Comparison of ENCODE assay signal across 8 cellular contexts in the genomic region with DNA sequence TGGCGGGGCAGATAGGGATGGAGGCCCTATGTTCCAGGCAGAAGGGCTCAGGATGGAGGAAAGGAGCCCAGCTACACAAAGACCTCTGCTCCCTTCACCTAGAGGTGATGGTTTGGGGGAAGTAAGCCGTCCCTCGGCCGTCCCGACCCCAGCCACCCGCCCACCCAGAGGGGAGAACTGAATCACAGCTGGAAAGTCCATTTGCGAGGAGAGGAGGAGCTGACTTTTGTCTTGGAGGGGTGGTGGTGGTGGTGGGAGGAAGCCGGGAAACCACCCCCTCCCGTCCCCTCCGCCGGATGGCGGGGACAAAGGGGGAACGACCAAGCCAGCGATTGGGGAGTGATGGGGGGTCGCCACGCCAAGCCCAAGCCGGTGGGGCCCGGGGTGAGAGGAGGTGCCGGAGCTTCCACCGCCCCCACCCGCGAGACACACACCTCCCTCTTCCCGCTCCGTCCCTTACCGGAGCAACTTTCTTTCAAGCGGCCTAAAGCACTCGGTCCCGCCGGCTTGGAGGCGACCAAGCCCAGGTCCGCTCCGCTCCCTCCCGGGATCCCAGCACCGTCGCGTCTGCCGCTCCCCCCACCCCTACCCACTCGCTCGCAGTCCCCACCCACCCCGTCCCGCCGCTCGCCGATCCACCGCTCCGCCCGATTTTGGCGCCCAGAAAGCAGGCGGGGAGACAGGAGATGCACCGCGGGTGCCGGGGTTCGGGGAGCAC. TPM values are rescaled to one million over a fixed set of nuclear protein-coding genes. Genes with fewer than 3 reads are reported as not detected.
DNase-seq lines count a peak whose midpoint lies in the region; ATAC-seq and TF ChIP-seq lines count a peak whose summit lies in the region.

No MANE protein-coding gene starts in this region.

- no peak for TF ChIP-seq CTCF in esophagus muscularis mucosa (IDR thresholded peaks at IDR 0.05)
- no peak for TF ChIP-seq CTCF in suprapubic skin (IDR thresholded peaks at IDR 0.05)

- no peaks in the 10 kb centered on the region for H3K9me3 ChIP-seq in esophagus muscularis mucosa
- no peaks in the 10 kb centered on the region for H3K9me3 ChIP-seq in neuron (ENCODE audit: low read length)
- H3K9me3 ChIP-seq in suprapubic skin: no peaks in the 10 kb centered on the region

- peaks cover 76 to 91% (median 89%) of the 10 kb centered on the region in 4 donors for H3K4me1 ChIP-seq in esophagus muscularis mucosa
- H3K4me1 ChIP-seq in neuron (ENCODE audit: insufficient read depth, low read length): peaks cover 41% of the 10 kb centered on the region
- peaks cover 88% of the 10 kb centered on the region for H3K4me1 ChIP-seq in suprapubic skin

- 1% methylated on average over 14 of the region's 53 CpGs for WGBS in esophagus muscularis mucosa
- 2% methylated on average over 24 of the region's 53 CpGs for WGBS in suprapubic skin

- intact Hi-C loops in esophagus muscularis mucosa (cut with DNase I): no loop called here

- H3K36me3 ChIP-seq in esophagus muscularis mucosa (peaks cover 0 to 8% (median 0%) of the 10 kb centered on the region in 4 donors), neuron (ENCODE audit: insufficient read depth, low read length) (no peaks in the 10 kb centered on the region), suprapubic skin (no peaks in the 10 kb centered on the region)

- peak overlapping the region; percentile 97 for H3K27ac ChIP-seq in esophagus muscularis mucosa (replicated peaks in 1 of 4)
- H3K27ac ChIP-seq in suprapubic skin: peak overlapping the region; percentile 89

- H2AFZ ChIP-seq in neuron (ENCODE audit: low read depth, low read length): peak overlapping the region; percentile 71

- TF ChIP-seq POLR2A in esophagus muscularis mucosa (IDR thresholded peaks at IDR 0.05; ENCODE audit: low read depth) (no peak), suprapubic skin (IDR thresholded peaks at IDR 0.05) (no peak)

- H3K27me3 ChIP-seq in esophagus muscularis mucosa: no peaks in the 10 kb centered on the region
- no peaks in the 10 kb centered on the region for H3K27me3 ChIP-seq in neuron (ENCODE audit: insufficient read depth, low read length)
- H3K27me3 ChIP-seq in suprapubic skin: no peaks in the 10 kb centered on the region

- ATAC-seq in HG02938 (IDR thresholded peaks at IDR 0.05; ENCODE audit: unreplicated experiment): no peak

- TF ChIP-seq EP300 in esophagus muscularis mucosa (IDR thresholded peaks at IDR 0.05) (no peak), suprapubic skin (IDR thresholded peaks at IDR 0.05) (no peak)

- H3K4me3 ChIP-seq in esophagus muscularis mucosa (peak overlapping the region; percentile 84 to 90 (median 87)), neuron (ENCODE audit: low read length) (peak overlapping the region; percentile 76), suprapubic skin (peak overlapping the region; percentile 90)

- DNase-seq in EL (peak; percentile 45), M059J (ENCODE audit: low read depth) (peak; percentile 45), activated T-cell treated with anti-CD3 and anti-CD28 coated beads for 4 hours (peak; percentile 74), esophagus muscularis mucosa (ENCODE audit: extremely low spot score) (no peak), suprapubic skin (ENCODE audit: low spot score in 2 of 2) (peak in 1 of 2 donors; percentile 72), NCI-H774 (lab: John Stamatoyannopoulos, UW) (no peak)

RNA-seq across cellular contexts. Expression of a gene that starts 0.6 kb away (rescaled TPM):
- total RNA-seq in M059J (2014; rRNA removed; shearing (Covaris generic)): 47.3 and 51.6 TPM in 2 replicates
- 100 to 1,000 TPM in 2 of 4 donors, 10 to 100 TPM in 2; 54.0 to 130 (median 91.8) TPM for total RNA-seq in esophagus muscularis mucosa
- total RNA-seq in suprapubic skin: 10 to 100 TPM; 13.7 to 42.1 (median 20.6) TPM

RNA-seq across cellular contexts. Expression of a gene that starts 36.3 kb away (rescaled TPM):
- not detected in 2 replicates for total RNA-seq in M059J (2014; rRNA removed; shearing (Covaris generic))
- not detected for total RNA-seq in esophagus muscularis mucosa
- total RNA-seq in suprapubic skin: not detected

RNA-seq across cellular contexts. Expression of a gene that starts 43.0 kb away (rescaled TPM):
- 1,065 and 1,666 TPM in 2 replicates for total RNA-seq in M059J (2014; rRNA removed; shearing (Covaris generic))
- total RNA-seq in esophagus muscularis mucosa: 100 to 1,000 TPM; 118 to 229 (median 137) TPM
- 100 to 1,000 TPM; 160 to 278 (median 240) TPM for total RNA-seq in suprapubic skin

RNA-seq across cellular contexts. Expression of a gene that starts 43.6 kb away (rescaled TPM):
- total RNA-seq in M059J (2014; rRNA removed; shearing (Covaris generic)): 24.1 and 30.7 TPM in 2 replicates
- 10 to 100 TPM; 25.8 to 41.5 (median 29.2) TPM for total RNA-seq in esophagus muscularis mucosa
- total RNA-seq in suprapubic skin: 100 to 1,000 TPM in 1 of 4 donors, 10 to 100 TPM in 3; 33.6 to 116 (median 50.3) TPM

Comparison
In these comparisons a context has a peak if more than half of its experiments do, and no peak if none do; other contexts are left out.
1. DNase-seq: peak in EL (single experiment), M059J (single experiment) and activated T-cell treated with anti-CD3 and anti-CD28 coated beads for 4 hours (single experiment); none in esophagus muscularis mucosa (single experiment) and NCI-H774 (single experiment).
2. Peak in every context shown above with its lines, with median percentiles within 50 percentile points of each other: H3K4me3 ChIP-seq.